Comparison of ENCODE assay signal across 8 cellular contexts in genomic region chr5:154753792-154754191, GRCh38. TPM values are rescaled to one million over a fixed set of nuclear protein-coding genes. Genes with fewer than 3 reads are reported as not detected.
A peak's percentile ranks its signal among the peaks of the same experiment; 100 is the strongest.
DNase-seq lines count a peak whose midpoint lies in the region.

No MANE protein-coding gene starts in this region.

- H3K9me3 ChIP-seq in mesodermal cell (ENCODE audit: control insufficient read depth, low read length), result no peaks in the 10 kb centered on the region

- DNase-seq in ELR (ENCODE audit: low read depth) (peak; percentile 69), NCI-H82 treated with DMSO at 0.1 percent for 48 hours (lab: John Stamatoyannopoulos, UW; ENCODE audit: unreplicated experiment) (peak; percentile 24), dedifferentiated amniotic fluid mesenchymal stem cell (ENCODE audit: extremely low spot score) (peak; percentile 96), SK-N-DZ (ENCODE audit: low spot score) (no peak), NCI-H1105 treated with DMSO at 0.1 percent for 48 hours (lab: John Stamatoyannopoulos, UW) (no peak)
- DNase-seq in stimulated activated naive CD4-positive, alpha-beta T cell treated with Interleukin-2 at 50 U/mL for 16 hours (lab: John Stamatoyannopoulos, UW), result no peak

- H3K36me3 ChIP-seq in mesodermal cell (ENCODE audit: control insufficient read depth, insufficient read depth, low read length) (no peaks in the 10 kb centered on the region), urinary bladder (ENCODE audit: insufficient read depth) (no peaks in the 10 kb centered on the region)

- H3K27ac ChIP-seq in mesodermal cell (ENCODE audit: low read depth, low read length, severe bottlenecking) (peak overlapping the region; percentile 92), urinary bladder (ENCODE audit: low read depth) (peak overlapping the region; percentile 97)

- H3K4me3 ChIP-seq in mesodermal cell (ENCODE audit: extremely low read depth, insufficient read depth, low read length, poor library complexity, severe bottlenecking), result peak overlapping the region; percentile 40
- no peak overlapping the region for H3K4me3 ChIP-seq in urinary bladder (ENCODE audit: low read depth, low read length)

- H3K4me1 ChIP-seq in mesodermal cell (ENCODE audit: control insufficient read depth, insufficient read depth, low read length, poor library complexity, severe bottlenecking) (peaks cover 22% of the 10 kb centered on the region), urinary bladder (ENCODE audit: insufficient read depth) (peaks cover 2% of the 10 kb centered on the region)

- WGBS in mesodermal cell (ENCODE audit: insufficient coverage in 2 of 2), 2 experiments, result 77 to 78% methylated on average over 5 of the region's 5 CpGs
- 22% methylated on average over 5 of the region's 5 CpGs for WGBS in urinary bladder

RNA-seq across cellular contexts. Expression of gene LARP1, which starts 1.4 kb away (rescaled TPM):
- 82.6 TPM for polyA plus RNA-seq in mesodermal cell (2013, experiment 1 of 2)
- polyA plus RNA-seq in mesodermal cell (2013, experiment 2 of 2), result 76.6 TPM
- 30.8 TPM for total RNA-seq in urinary bladder
- 50.0 TPM for polyA plus RNA-seq in urinary bladder
- 89.5 and 92.3 TPM in 2 replicates for polyA plus RNA-seq in SK-N-DZ (2014; cell fraction: cytosol; rRNA removed)
- 82.9 and 128 TPM in 2 replicates for polyA plus RNA-seq in SK-N-DZ (2014; cell fraction: nucleus; rRNA removed)

Comparison
In these comparisons a context has a peak if more than half of its experiments do, and no peak if none do; other contexts are left out.
1. DNase-seq: peak in ELR (single experiment), NCI-H82 treated with DMSO at 0.1 percent for 48 hours (single experiment) and dedifferentiated amniotic fluid mesenchymal stem cell (single experiment); none in stimulated activated naive CD4-positive, alpha-beta T cell treated with Interleukin-2 at 50 U/mL for 16 hours (single experiment), SK-N-DZ (single experiment) and NCI-H1105 treated with DMSO at 0.1 percent for 48 hours (single experiment).